ENCODE assay signal across 10 cellular contexts in the genomic region with DNA sequence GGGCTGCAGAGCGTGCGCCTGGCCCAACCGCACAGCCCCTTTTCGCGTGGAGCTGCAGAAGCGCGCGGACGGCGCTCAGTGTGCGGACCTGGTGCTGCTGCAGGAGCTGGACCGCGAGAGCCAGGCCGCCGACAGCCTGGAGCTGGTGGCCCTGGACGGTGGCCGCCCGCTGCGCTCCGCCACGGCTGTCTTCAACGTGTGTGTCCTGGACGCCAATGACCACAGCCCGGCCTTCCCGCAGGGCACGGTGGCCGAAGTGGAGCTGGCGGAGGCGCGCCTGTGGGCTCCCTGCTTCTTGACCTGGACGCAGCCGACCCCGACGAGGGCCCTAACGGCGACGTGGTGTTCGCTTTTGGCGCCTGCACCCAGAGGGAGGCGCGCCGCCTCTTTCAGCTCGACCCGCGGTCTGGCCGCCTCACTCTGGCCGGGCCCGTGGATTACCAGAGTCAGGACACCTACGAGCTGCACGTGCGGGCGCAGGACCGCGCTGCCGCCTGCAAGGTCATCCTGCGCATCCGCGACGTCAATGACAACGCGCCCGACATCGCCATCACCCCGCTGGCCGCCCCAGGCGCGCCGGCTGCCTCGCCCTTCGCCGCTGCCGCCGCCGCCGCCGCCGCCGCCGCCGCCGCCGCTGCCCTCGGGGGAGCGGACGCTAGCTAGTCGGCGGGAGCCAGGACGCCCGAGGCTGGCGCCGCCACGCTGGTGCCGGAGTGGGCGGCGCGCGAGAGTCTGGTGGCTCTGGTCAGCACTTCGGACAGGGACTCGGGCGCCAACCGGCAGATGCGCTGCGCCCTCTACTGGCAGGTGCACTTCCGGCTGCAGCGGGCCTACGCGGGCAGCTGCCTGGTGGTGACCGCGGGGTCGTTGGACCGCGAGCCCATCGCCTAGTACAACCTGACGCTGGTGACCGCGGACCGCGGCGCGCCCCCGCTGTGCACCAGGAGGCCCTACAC.
DNase-seq lines count a peak whose midpoint lies in the region; ATAC-seq and TF ChIP-seq lines count a peak whose summit lies in the region.
"Had no signal": no experiment of that assay in that cellular context is flagged by ENCODE, and none has a peak within 500 bp of the region (broad histone marks: within the 10 kb centered on the region; RNA-seq: fewer than 3 reads in every experiment).

No MANE protein-coding gene starts in this region.

- no peak overlapping the region for H2BK120ac ChIP-seq in mesendoderm (ENCODE audit: low read depth, low read length)

- peak; percentile 39 for DNase-seq in AG08395 (ENCODE audit: low spot score)
- peak; percentile 18 for DNase-seq in epithelial cell of esophagus (ENCODE audit: low read depth)
- DNase-seq in mesendoderm = peak; percentile 86
- DNase-seq in central memory CD4-positive, alpha-beta T cell = no peak
- DNase-seq in NCI-H2081 (lab: John Stamatoyannopoulos, UW) = no peak
- DNase-seq: naive B cell had no signal

- WGBS in mesendoderm (ENCODE audit: extremely low coverage, insufficient coverage, low lambda C conversion rate) = no CpG with 5 or more reads among the region's 121 CpGs

- H3K79me2 ChIP-seq in mesendoderm (ENCODE audit: control insufficient read depth, insufficient read depth, low read length) = no peaks in the 10 kb centered on the region

- no peak overlapping the region for H3K56ac ChIP-seq in mesendoderm (ENCODE audit: low read length)

- H3K18ac ChIP-seq in mesendoderm (ENCODE audit: low read length) = no peak overlapping the region

- H3K4me3 Mint-ChIP-seq in stimulated activated memory B cell treated with anti-CD40 and anti-IgM and Interleukin-4, amounts not matched to agents 10 μg/mL and 1 μg/mL and 100 μg/mL, for 72 hours = no peak overlapping the region
- H3K4me3 Mint-ChIP-seq: naive B cell had no signal

- no peak overlapping the region for H4K5ac ChIP-seq in mesendoderm (ENCODE audit: low read length)

- no peak overlapping the region for H4K8ac ChIP-seq in mesendoderm (ENCODE audit: low read depth, low read length)

- H3K4me2 ChIP-seq in mesendoderm (ENCODE audit: low read length) = peak overlapping the region; percentile 36

- no peak overlapping the region for H3K4ac ChIP-seq in mesendoderm (ENCODE audit: low read depth, low read length)

- peak; percentile 33 for TF ChIP-seq CTCF in epithelial cell of esophagus (IDR thresholded peaks at IDR 0.05; ENCODE audit: insufficient read depth, low read depth, low read length, missing control alignments)

- no peak overlapping the region for H2BK5ac ChIP-seq in mesendoderm (ENCODE audit: low read length)

- H3K36me3 Mint-ChIP-seq in stimulated activated memory B cell treated with anti-CD40 and anti-IgM and Interleukin-4, amounts not matched to agents 10 μg/mL and 1 μg/mL and 100 μg/mL, for 72 hours = no peaks in the 10 kb centered on the region
- H3K36me3 Mint-ChIP-seq: naive B cell had no signal

- H3K27me3 Mint-ChIP-seq in stimulated activated memory B cell treated with anti-CD40 and anti-IgM and Interleukin-4, amounts not matched to agents 10 μg/mL and 1 μg/mL and 100 μg/mL, for 72 hours = no peaks in the 10 kb centered on the region

- H3K27ac ChIP-seq in mesendoderm (ENCODE audit: low read depth, low read length) = no peak overlapping the region
- H3K27ac ChIP-seq: vagina had no signal

- H3K79me1 ChIP-seq in mesendoderm (ENCODE audit: low read length) = no peaks in the 10 kb centered on the region

- H3K9me3 Mint-ChIP-seq in stimulated activated memory B cell treated with anti-CD40 and anti-IgM and Interleukin-4, amounts not matched to agents 10 μg/mL and 1 μg/mL and 100 μg/mL, for 72 hours = no peaks in the 10 kb centered on the region

- H3K4me1 Mint-ChIP-seq in stimulated activated memory B cell treated with anti-CD40 and anti-IgM and Interleukin-4, amounts not matched to agents 10 μg/mL and 1 μg/mL and 100 μg/mL, for 72 hours = no peaks in the 10 kb centered on the region
- H3K4me1 Mint-ChIP-seq: naive B cell had no signal

- no peaks in the 10 kb centered on the region for H3K27me3 ChIP-seq in mesendoderm (ENCODE audit: insufficient read depth, low read length, poor library complexity)

- peak; percentile 43 for ATAC-seq in HG03354 (IDR thresholded peaks at IDR 0.05; ENCODE audit: poor library complexity, severe bottlenecking, unreplicated experiment)
- no peak for ATAC-seq in GM18502 (IDR thresholded peaks at IDR 0.05; ENCODE audit: poor library complexity, unreplicated experiment)
- ATAC-seq in stimulated activated memory B cell treated with anti-CD40 and anti-IgM and Interleukin-4, amounts not matched to agents 10 μg/mL and 1 μg/mL and 100 μg/mL, for 72 hours = no peak

- H2AK5ac ChIP-seq in mesendoderm (ENCODE audit: low read length) = no peak overlapping the region

- H3K4me3 ChIP-seq in epithelial cell of esophagus (ENCODE audit: low read length) (no peak overlapping the region), mesendoderm (ENCODE audit: low read length) (no peak overlapping the region)

- no peaks in the 10 kb centered on the region for H3K36me3 ChIP-seq in mesendoderm (ENCODE audit: control insufficient read depth, insufficient read depth, low read length)
- H3K36me3 ChIP-seq: vagina had no signal

- H3K23ac ChIP-seq in mesendoderm (ENCODE audit: low read length) = no peak overlapping the region

- H3K9ac ChIP-seq in mesendoderm (ENCODE audit: low read length) = no peak overlapping the region

- H2BK15ac ChIP-seq in mesendoderm (replicated peaks; ENCODE audit: low read depth) = no peak overlapping the region

- no peak overlapping the region for H3K27ac Mint-ChIP-seq in stimulated activated memory B cell treated with anti-CD40 and anti-IgM and Interleukin-4, amounts not matched to agents 10 μg/mL and 1 μg/mL and 100 μg/mL, for 72 hours
- H3K27ac Mint-ChIP-seq: naive B cell had no signal

- no peaks in the 10 kb centered on the region for H3K4me1 ChIP-seq in mesendoderm (ENCODE audit: control insufficient read depth, low read depth, low read length)

Comparison
In these comparisons a context has a peak if more than half of its experiments do, and no peak if none do; other contexts are left out.
1. DNase-seq: peak in AG08395 (single experiment), epithelial cell of esophagus (single experiment) and mesendoderm (single experiment); none in central memory CD4-positive, alpha-beta T cell (single experiment) and NCI-H2081 (0 of 2).